8 cellular contexts compared by ENCODE assay signal in the genomic region with DNA sequence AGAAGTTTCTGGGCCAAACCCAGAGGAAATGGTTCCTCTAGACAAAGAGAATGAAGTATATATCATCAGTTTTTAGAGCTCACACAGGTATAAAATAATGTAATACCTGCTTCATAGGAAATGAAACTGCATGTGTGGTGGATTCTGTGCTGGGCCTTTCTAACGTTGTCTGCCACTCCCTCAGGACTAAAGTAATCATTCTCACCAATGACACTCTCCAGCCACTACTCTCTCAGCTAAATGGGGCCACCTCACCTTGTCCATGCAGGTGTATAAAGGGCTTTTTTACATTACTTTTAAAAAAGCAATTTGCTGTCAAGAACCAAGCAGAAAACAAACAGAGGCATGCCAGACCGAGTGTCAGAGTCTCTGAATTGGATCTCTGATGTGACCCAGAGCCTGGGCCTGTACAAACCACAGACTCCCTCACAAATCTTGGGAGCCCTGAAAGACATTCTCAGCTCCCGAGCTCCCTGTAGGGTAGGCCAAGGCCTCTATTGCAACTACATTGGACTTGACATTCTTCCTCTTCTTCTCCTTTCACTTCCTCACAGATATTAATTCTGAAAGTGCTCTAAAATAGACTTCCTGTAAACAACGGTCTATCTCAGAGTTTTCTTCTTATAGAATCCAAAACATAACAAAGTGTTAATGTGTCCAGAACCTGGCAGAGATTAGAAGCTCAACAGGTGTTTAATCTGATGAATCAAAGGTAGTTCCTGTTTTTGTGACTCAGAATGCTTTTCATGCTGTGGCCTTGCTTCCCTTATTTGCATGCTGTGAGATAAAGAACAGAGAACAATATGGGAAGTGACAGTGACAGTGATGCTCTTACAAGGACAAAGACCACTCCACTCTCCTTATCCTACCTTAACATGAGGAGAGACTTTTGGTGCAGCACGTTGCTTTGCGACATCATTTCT. TPM values are rescaled to one million over a fixed set of nuclear protein-coding genes. Genes with fewer than 3 reads are reported as not detected.
DNase-seq lines count a peak whose midpoint lies in the region; ATAC-seq, FAIRE-seq and TF ChIP-seq lines count a peak whose summit lies in the region.

No MANE protein-coding gene starts in this region.

- H3K9me2 ChIP-seq in OCI-LY7 (ENCODE audit: insufficient read depth, low read length), result no peaks in the 10 kb centered on the region

- no TSS peak for BruUV-seq in OCI-LY7 (replicated peaks; lab: Mats Ljungman, UMichigan)

- peak; percentile 72 to 76 for ATAC-seq in activated CD4-positive, CD25-positive, alpha-beta regulatory T cell treated with anti-CD3 and anti-CD28 coated beads, Interleukin-2, amount 50 U/mL, for 24 hours
- ATAC-seq in HG02885 (IDR thresholded peaks at IDR 0.05; ENCODE audit: poor library complexity, unreplicated experiment), result peak; percentile 83

- no peaks in the 10 kb centered on the region for H4K20me1 ChIP-seq in OCI-LY7 (ENCODE audit: insufficient read depth, low read length)

- peak overlapping the region in 3 of 5 donors; percentile 10 to 81 (median 31) for H3K4me3 Mint-ChIP-seq in immature natural killer cell

- POLR2A ChIA-PET in OCI-LY7 (lab: Charles Lee), result interaction anchor here (0.8 to 7.5 kb wide), 18 partner anchors 9 to 60 kb away, joined by 3 to 93 read pairs (median 4); partner anchors contain the start of genes AIM2 and IFI16

- no peak for TF ChIP-seq CTCF in OCI-LY7 (conservative IDR thresholded peaks at IDR 0.05; ENCODE audit: low read length)

- H3K9me3 Mint-ChIP-seq in immature natural killer cell, result no peaks in the 10 kb centered on the region

- H2AFZ ChIP-seq in OCI-LY7 (ENCODE audit: low read length), result no peak overlapping the region

- intact Hi-C loops in OCI-LY7 (cut with micrococcal nuclease; ENCODE audit: unreplicated experiment), result loop anchor here (1.0 to 2.0 kb wide), 4 partner anchors 56 to 889 kb away; no protein-coding TSS in a partner anchor

- H3K9me3 ChIP-seq in OCI-LY7 (ENCODE audit: low read length), result no peaks in the 10 kb centered on the region; the same call in 1 of the 2 replicates

- H3K27me3 Mint-ChIP-seq in immature natural killer cell (ENCODE audit: low read depth in 3 of 3), result peaks cover 0 to 2% (median 0%) of the 10 kb centered on the region in 3 donors

- H3K4me3 ChIP-seq in OCI-LY7 (ENCODE audit: low read depth, low read length, poor library complexity, severe bottlenecking), result peak overlapping the region; percentile 57

- H3K4me1 ChIP-seq in OCI-LY7 (ENCODE audit: insufficient read depth, low read length, poor library complexity, severe bottlenecking), result peaks cover 79% of the 10 kb centered on the region

- no peak for FAIRE-seq in RCC 7860 (lab: Jason Lieb, UNC)

- peaks cover 0 to 6% (median 0%) of the 10 kb centered on the region in 3 donors for H3K36me3 Mint-ChIP-seq in immature natural killer cell

- peaks cover 24% of the 10 kb centered on the region; the same call in 1 of the 2 replicates for H3K79me2 ChIP-seq in OCI-LY7 (ENCODE audit: insufficient read depth, low read depth, low read length)

- peak overlapping the region; percentile 86 for H3K4me2 ChIP-seq in OCI-LY7 (ENCODE audit: low read length)

- H3K36me3 ChIP-seq in OCI-LY7 (ENCODE audit: insufficient read depth, low read length), result peaks cover 48% of the 10 kb centered on the region

- DNase-seq in activated CD4-positive, CD25-positive, alpha-beta regulatory T cell treated with anti-CD3 and anti-CD28 coated beads, Interleukin-2, amount 50 U/mL, for 72 hours, result no peak
- peak; percentile 97 for DNase-seq in OCI-LY7 (ENCODE audit: low spot score)
- no peak for DNase-seq in immature natural killer cell
- no peak for DNase-seq in kidney glomerular epithelial cell (lab: John Stamatoyannopoulos, UW)
- DNase-seq in NCI-H1417 (lab: John Stamatoyannopoulos, UW), result no peak
- no peak for DNase-seq in RCC 7860 (ENCODE audit: low spot score)

- peak overlapping the region; percentile 7 to 84 (median 62) for H3K27ac Mint-ChIP-seq in immature natural killer cell

- CTCF ChIA-PET in OCI-LY7 (lab: Charles Lee; ENCODE audit: unreplicated experiment), result no interaction called here

- H3K27ac ChIP-seq in OCI-LY7 (ENCODE audit: low read depth, low read length, poor library complexity, severe bottlenecking), result peak overlapping the region; percentile 99

- peaks cover 9 to 12% of the 10 kb centered on the region in 2 donors for H3K4me1 Mint-ChIP-seq in immature natural killer cell

RNA-seq across cellular contexts. Expression of gene AIM2, which starts 8.6 kb away (rescaled TPM):
- 16.0 and 18.2 TPM in 2 replicates for total RNA-seq in OCI-LY7 (2014; rRNA removed; shearing (Covaris generic))
- total RNA-seq in OCI-LY7 (2022), result 28.1 and 30.8 TPM in 2 replicates
- 1 to 10 TPM in 1 of 3 donors, under 1 TPM in 2; 0.28 to 1.1 (median 0.34) TPM for polyA plus RNA-seq in immature natural killer cell

RNA-seq across cellular contexts. Expression of gene IFI16, which starts 58.3 kb away (rescaled TPM):
- total RNA-seq in OCI-LY7 (2014; rRNA removed; shearing (Covaris generic)), result 96.5 and 99.3 TPM in 2 replicates
- 271 and 318 TPM in 2 replicates for total RNA-seq in OCI-LY7 (2022)
- 100 to 1,000 TPM in 1 of 3 donors, 10 to 100 TPM in 2; 78.8 to 205 (median 80.3) TPM for polyA plus RNA-seq in immature natural killer cell
